ENCODE assay signal across 8 cellular contexts in genomic region chr1:205812271-205812877, GRCh38. TPM values are rescaled to one million over a fixed set of nuclear protein-coding genes. Genes with fewer than 3 reads are reported as not detected.
DNase-seq lines count a peak whose midpoint lies in the region; ATAC-seq and TF ChIP-seq lines count a peak whose summit lies in the region.

No MANE protein-coding gene starts in this region.

- intact Hi-C loops in activated CD4-positive, alpha-beta T cell treated with anti-CD3 and anti-CD28 coated beads for 36 hours (cut with DNase I, micrococcal nuclease): loop anchor here (2.0 to 5.0 kb wide), 3 partner anchors 38 to 525 kb away; partner anchors contain the start of gene RAB29 (in 1 of the 2)
- intact Hi-C loops in heart left ventricle (cut with DNase I): loop anchor here in 8 of 10 donors (2.0 to 5.0 kb wide), 7 partner anchors 38 to 165 kb away; partner anchors contain the start of genes PM20D1 (in 2 of the 8) and NUCKS1 (in 1 of the 8)

- no peak for TF ChIP-seq POLR2A in heart left ventricle (IDR thresholded peaks at IDR 0.05)

- H2BK120ac ChIP-seq in trophoblast cell (ENCODE audit: insufficient read depth, low read length, poor library complexity): no peak overlapping the region

- no peak overlapping the region for H2AK5ac ChIP-seq in trophoblast cell (ENCODE audit: low read length)

- peak overlapping the region; percentile 81 to 97 (median 92) for H3K27ac ChIP-seq in heart left ventricle
- no peak overlapping the region for H3K27ac ChIP-seq in trophoblast cell (ENCODE audit: low read depth, low read length)

- H3K36me3 Mint-ChIP-seq in activated CD4-positive, alpha-beta T cell treated with anti-CD3 and anti-CD28 coated beads for 36 hours (ENCODE audit: low read depth): peaks cover 30% of the 10 kb centered on the region
- peaks cover 20% of the 10 kb centered on the region for H3K36me3 Mint-ChIP-seq in activated naive CD8-positive, alpha-beta T cell treated with anti-CD3 and anti-CD28 coated beads for 36 hours

- no peaks in the 10 kb centered on the region for H3K9me3 ChIP-seq in heart left ventricle
- no peaks in the 10 kb centered on the region for H3K9me3 ChIP-seq in trophoblast cell (ENCODE audit: insufficient read depth, low read depth, low read length)

- H3K4me3 ChIP-seq in heart left ventricle: peak overlapping the region; percentile 63 to 95 (median 80)
- peak overlapping the region; percentile 93 for H3K4me3 ChIP-seq in trophoblast cell (ENCODE audit: low read depth, low read length)

- H2BK5ac ChIP-seq in trophoblast cell (ENCODE audit: low read depth, low read length, poor library complexity): peak overlapping the region; percentile 36

- H3K23ac ChIP-seq in trophoblast cell (ENCODE audit: low read length): no peak overlapping the region

- no peak overlapping the region for H4K12ac ChIP-seq in trophoblast cell (ENCODE audit: low read depth, low read length)

- H3K4me3 Mint-ChIP-seq in activated CD4-positive, alpha-beta T cell treated with anti-CD3 and anti-CD28 coated beads for 36 hours: peak overlapping the region; percentile 81
- H3K4me3 Mint-ChIP-seq in activated naive CD8-positive, alpha-beta T cell treated with anti-CD3 and anti-CD28 coated beads for 36 hours: peak overlapping the region; percentile 88

- H3K27ac Mint-ChIP-seq in activated CD4-positive, alpha-beta T cell treated with anti-CD3 and anti-CD28 coated beads for 36 hours: peak overlapping the region; percentile 84
- H3K27ac Mint-ChIP-seq in activated naive CD8-positive, alpha-beta T cell treated with anti-CD3 and anti-CD28 coated beads for 36 hours: peak overlapping the region; percentile 76

- peaks cover 5% of the 10 kb centered on the region for H3K79me2 ChIP-seq in trophoblast cell (ENCODE audit: control insufficient read depth, insufficient read depth, low read length, poor library complexity)

- peak overlapping the region; percentile 85 for H2AFZ ChIP-seq in trophoblast cell (ENCODE audit: insufficient read depth, low read length, poor library complexity)

- H3K4me2 ChIP-seq in trophoblast cell (ENCODE audit: low read length): peak overlapping the region; percentile 71

- H3K36me3 ChIP-seq in heart left ventricle (peaks cover 0 to 24% (median 12%) of the 10 kb centered on the region in 9 donors), trophoblast cell (ENCODE audit: control insufficient read depth in 1 of 2, insufficient read depth in 2 of 2, low read length in 2 of 2) (peaks cover 6% of the 10 kb centered on the region in 2 experiments)

- peaks cover 51% of the 10 kb centered on the region for H3K4me1 Mint-ChIP-seq in activated CD4-positive, alpha-beta T cell treated with anti-CD3 and anti-CD28 coated beads for 36 hours
- H3K4me1 Mint-ChIP-seq in activated naive CD8-positive, alpha-beta T cell treated with anti-CD3 and anti-CD28 coated beads for 36 hours: peaks cover 47% of the 10 kb centered on the region

- CTCF ChIA-PET in activated CD4-positive, alpha-beta T cell treated with anti-CD3 and anti-CD28 coated beads for 36 hours (lab: Charles Lee): interaction anchor here (1.0 to 2.9 kb wide), 2 partner anchors 88 to 165 kb away, joined by 4 to 11 read pairs; no protein-coding TSS in a partner anchor

- H3K14ac ChIP-seq in trophoblast cell (ENCODE audit: low read length): peak overlapping the region; percentile 59

- H2BK12ac ChIP-seq in trophoblast cell (ENCODE audit: low read length): no peak overlapping the region

- no peak for TF ChIP-seq CTCF in heart left ventricle (IDR thresholded peaks at IDR 0.05)

- peak overlapping the region; percentile 82 for H4K8ac ChIP-seq in trophoblast cell (ENCODE audit: low read depth, low read length)

- H3K27me3 ChIP-seq in heart left ventricle (no peaks in the 10 kb centered on the region), trophoblast cell (ENCODE audit: insufficient read depth, low read length) (no peaks in the 10 kb centered on the region)

- no peak overlapping the region for H3K18ac ChIP-seq in trophoblast cell (ENCODE audit: low read length)

- ATAC-seq in activated CD4-positive, alpha-beta T cell treated with anti-CD3 and anti-CD28 coated beads for 36 hours: peak; percentile 14
- ATAC-seq in heart left ventricle: peak in 3 of 4 donors; percentile 4 to 18 (median 11)
- no peak for ATAC-seq in HG03135 (IDR thresholded peaks at IDR 0.05; ENCODE audit: unreplicated experiment)

- POLR2A ChIA-PET in activated CD4-positive, alpha-beta T cell treated with anti-CD3 and anti-CD28 coated beads for 36 hours (lab: Charles Lee): interaction anchor here (0.6 to 1.1 kb wide), 5 partner anchors 8 to 80 kb away, joined by 3 to 7 read pairs (median 3); no protein-coding TSS in a partner anchor

- in situ Hi-C loops in KBM-7 (cut with MboI; ENCODE audit: low pct_unique_long_range_greater_than_20kb, low sequenced_read_pairs): no loop called here

- H3K9me3 Mint-ChIP-seq in activated CD4-positive, alpha-beta T cell treated with anti-CD3 and anti-CD28 coated beads for 36 hours (ENCODE audit: low read depth): no peaks in the 10 kb centered on the region
- H3K9me3 Mint-ChIP-seq in activated naive CD8-positive, alpha-beta T cell treated with anti-CD3 and anti-CD28 coated beads for 36 hours: no peaks in the 10 kb centered on the region

- WGBS in heart left ventricle, 4 donors: 0 to 2% (median 0%) methylated on average over 4 to 16 of the region's 16 CpGs
- no CpG with 5 or more reads among the region's 16 CpGs for WGBS in trophoblast cell (ENCODE audit: extremely low coverage, insufficient coverage, insufficient read length)

- H3K79me1 ChIP-seq in trophoblast cell (ENCODE audit: low read length): peaks cover 8% of the 10 kb centered on the region

- H3K4me1 ChIP-seq in heart left ventricle: peaks cover 0 to 57% (median 32%) of the 10 kb centered on the region in 12 donors
- H3K4me1 ChIP-seq in trophoblast cell (ENCODE audit: control insufficient read depth in 1 of 2, insufficient read depth in 2 of 2, low read length in 2 of 2): peaks cover 5 to 9% of the 10 kb centered on the region in 2 experiments

- H3K27me3 Mint-ChIP-seq in activated CD4-positive, alpha-beta T cell treated with anti-CD3 and anti-CD28 coated beads for 36 hours: no peaks in the 10 kb centered on the region
- H3K27me3 Mint-ChIP-seq in activated naive CD8-positive, alpha-beta T cell treated with anti-CD3 and anti-CD28 coated beads for 36 hours: no peaks in the 10 kb centered on the region

- DNase-seq in activated CD4-positive, alpha-beta T cell treated with anti-CD3 and anti-CD28 coated beads for 36 hours: peak; percentile 36
- no peak for DNase-seq in activated CD4-positive, alpha-beta T cell treated with anti-CD3 and anti-CD28 coated beads for 1 hour
- DNase-seq in KBM-7 (peak; percentile 38), heart left ventricle (peak in 2 of 5 donors; percentile 37 to 53), trophoblast cell (peak in 1 of 2 donors; percentile 5), CD1c-positive myeloid dendritic cell (ENCODE audit: extremely low spot score) (no peak)
- peak; percentile 21 for DNase-seq in activated naive CD8-positive, alpha-beta T cell treated with anti-CD3 and anti-CD28 coated beads for 36 hours

- H4K91ac ChIP-seq in trophoblast cell (ENCODE audit: low read depth, low read length): peak overlapping the region; percentile 66

- peak overlapping the region; percentile 61 for H3K9ac ChIP-seq in trophoblast cell (ENCODE audit: low read length)

- no peak overlapping the region for H3K4ac ChIP-seq in trophoblast cell (ENCODE audit: low read depth, low read length)

RNA-seq across cellular contexts. Expression of gene SLC41A1, which starts 0.6 kb away (rescaled TPM):
- total RNA-seq in activated CD4-positive, alpha-beta T cell treated with anti-CD3 and anti-CD28 coated beads for 36 hours: 10 to 100 TPM; 34.4 to 41.5 TPM
- total RNA-seq in activated naive CD8-positive, alpha-beta T cell treated with anti-CD3 and anti-CD28 coated beads for 36 hours: 10 to 100 TPM; 31.5 to 31.6 TPM
- total RNA-seq in heart left ventricle: 100 to 1,000 TPM; 247 to 442 (median 333) TPM
- polyA plus RNA-seq in heart left ventricle: 100 to 1,000 TPM; 146 to 198 TPM
- 13.0 and 13.7 TPM in 2 replicates for polyA plus RNA-seq in trophoblast cell (2013)

RNA-seq across cellular contexts. Expression of gene RAB29, which starts 37.1 kb away (rescaled TPM):
- total RNA-seq in activated CD4-positive, alpha-beta T cell treated with anti-CD3 and anti-CD28 coated beads for 36 hours: 10 to 100 TPM; 29.3 to 29.4 TPM
- 10 to 100 TPM; 31.0 to 31.7 TPM for total RNA-seq in activated naive CD8-positive, alpha-beta T cell treated with anti-CD3 and anti-CD28 coated beads for 36 hours
- 10 to 100 TPM; 13.8 to 26.0 (median 16.6) TPM for total RNA-seq in heart left ventricle
- 10 to 100 TPM in 1 of 2 donors, 1 to 10 TPM in 1; 6.5 to 13.1 TPM for polyA plus RNA-seq in heart left ventricle
- polyA plus RNA-seq in trophoblast cell (2013): 1.4 and 1.6 TPM in 2 replicates

RNA-seq across cellular contexts. Expression of gene PM20D1, which starts 37.6 kb away (rescaled TPM):
- under 1 TPM; 0.34 to 0.58 TPM for total RNA-seq in activated CD4-positive, alpha-beta T cell treated with anti-CD3 and anti-CD28 coated beads for 36 hours
- total RNA-seq in activated naive CD8-positive, alpha-beta T cell treated with anti-CD3 and anti-CD28 coated beads for 36 hours: under 1 TPM; 0.20 to 0.25 TPM
- 1 to 10 TPM in 2 of 9 donors, under 1 TPM in 6, not detected in 1; 0.45 to 1.4 (median 0.78) TPM for total RNA-seq in heart left ventricle
- under 1 TPM; 0.28 to 0.65 TPM for polyA plus RNA-seq in heart left ventricle
- polyA plus RNA-seq in trophoblast cell (2013): not detected in 2 replicates

Comparison
In these comparisons a context has a peak if more than half of its experiments do, and no peak if none do; other contexts are left out.
1. DNase-seq: peak in activated CD4-positive, alpha-beta T cell treated with anti-CD3 and anti-CD28 coated beads for 36 hours (single experiment), KBM-7 (single experiment) and activated naive CD8-positive, alpha-beta T cell treated with anti-CD3 and anti-CD28 coated beads for 36 hours (single experiment); none in activated CD4-positive, alpha-beta T cell treated with anti-CD3 and anti-CD28 coated beads for 1 hour (single experiment) and CD1c-positive myeloid dendritic cell (single experiment).
2. RNA of gene SLC41A1, which starts 0.6 kb away (total RNA-seq): 247 to 442 TPM in heart left ventricle; 34.4 to 41.5 TPM in activated CD4-positive, alpha-beta T cell treated with anti-CD3 and anti-CD28 coated beads for 36 hours and 31.5 to 31.6 TPM in activated naive CD8-positive, alpha-beta T cell treated with anti-CD3 and anti-CD28 coated beads for 36 hours; every median in the first group is over 4 times any median in the second.